ENCODE assay signal across 9 cellular contexts in the genomic region with DNA sequence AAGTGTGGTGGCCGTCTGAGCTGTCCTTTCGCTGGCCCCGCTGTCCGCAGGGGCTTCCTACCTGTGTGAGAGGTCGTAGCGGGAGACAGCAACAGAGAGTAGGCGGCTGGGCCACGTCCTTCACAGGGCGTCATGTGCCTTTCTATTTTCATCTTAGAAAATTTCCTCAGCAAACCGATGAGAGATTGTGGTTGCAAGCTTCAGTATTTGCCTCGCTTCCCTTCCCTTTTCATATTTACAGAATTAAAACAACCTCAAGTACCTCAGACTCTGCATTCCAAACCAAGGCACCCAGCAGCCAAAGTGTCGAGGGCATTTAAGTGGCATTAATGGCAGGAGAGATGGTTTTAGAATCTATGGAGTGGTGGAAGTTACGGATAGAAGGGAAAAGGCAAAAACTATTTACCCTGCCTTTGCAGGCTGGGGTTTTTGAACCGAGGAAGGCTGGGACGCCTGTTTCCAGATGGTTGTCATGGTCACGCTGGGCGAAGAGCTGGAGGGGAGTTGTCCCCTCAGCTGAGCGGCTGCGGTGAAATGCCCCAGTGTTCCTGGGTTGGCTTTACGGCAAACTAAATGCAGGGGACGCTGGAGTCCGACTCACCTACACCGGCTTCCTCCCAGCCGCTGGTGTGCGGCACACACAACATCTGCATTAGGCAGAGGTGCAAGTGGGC. TPM values are rescaled to one million over a fixed set of nuclear protein-coding genes. Genes with fewer than 3 reads are reported as not detected.
DNase-seq lines count a peak whose midpoint lies in the region; ATAC-seq, FAIRE-seq and TF ChIP-seq lines count a peak whose summit lies in the region.
"Had no signal": no experiment of that assay in that cellular context is flagged by ENCODE, and none has a peak within 500 bp of the region (broad histone marks: within the 10 kb centered on the region; RNA-seq: fewer than 3 reads in every experiment).

No MANE protein-coding gene starts in this region.

- H3K27ac Mint-ChIP-seq in activated T-cell treated with anti-CD3 and anti-CD28 coated beads, Interleukin-2, amount 50 U/mL, for 72 hours: no peak overlapping the region

- no peaks in the 10 kb centered on the region for H3K9me1 ChIP-seq in K562 (ENCODE audit: control insufficient read depth, insufficient read depth, low read length)

- TF ChIP-seq POLR2A in K562 (conservative IDR thresholded peaks at IDR 0.05): no peak

- POLR2A ChIA-PET in K562 (lab: Yijun Ruan, JAX): interaction anchor here (0.7 to 1.3 kb wide), 2 partner anchors 8 to 10 kb away, joined by 3 to 4 read pairs; no protein-coding TSS in a partner anchor

- no peak overlapping the region for H3K9ac ChIP-seq in K562 (ENCODE audit: insufficient read depth in 1 of 2, low read depth in 2 of 2, low read length in 2 of 2)

- intact Hi-C loops in K562 (cut with micrococcal nuclease): no loop called here

- H3K4me1 Mint-ChIP-seq in activated T-cell treated with anti-CD3 and anti-CD28 coated beads, Interleukin-2, amount 50 U/mL, for 72 hours (ENCODE audit: low read depth): peaks cover 54% of the 10 kb centered on the region

- no peaks in the 10 kb centered on the region for H3K79me2 ChIP-seq in K562 (ENCODE audit: control insufficient read depth, insufficient read depth, low read length)

- DNase-seq in activated T-cell treated with anti-CD3 and anti-CD28 coated beads, Interleukin-2, amount 50 U/mL, for 72 hours: peak in 1 of 2 donors; percentile 17
- DNase-seq in activated T-cell treated with anti-CD3 and anti-CD28 coated beads, Interleukin-2, amount 50 U/mL, for 1 hour: no peak
- no peak for DNase-seq in K562 (ENCODE audit: extremely low read depth in 1 of 4, low spot score in 3 of 4)
- DNase-seq in urothelium cell line (ENCODE audit: low spot score): no peak
- no peak for DNase-seq in effector CD8-positive, alpha-beta T cell (lab: John Stamatoyannopoulos, UW)
- no peak for DNase-seq in NCI-H526 (lab: John Stamatoyannopoulos, UW)
- no peak for DNase-seq in DMS153 treated with DMSO at 0.1 percent for 48 hours (lab: John Stamatoyannopoulos, UW; ENCODE audit: unreplicated experiment)

- no peaks in the 10 kb centered on the region for H3K9me3 ChIP-seq in K562 (replicated peaks; ENCODE audit: control insufficient read depth, insufficient read depth, low read depth, low read length)

- BruUV-seq in K562 (replicated peaks; lab: Mats Ljungman, UMichigan): no TSS peak

- 85% methylated on average over 25 of the region's 25 CpGs for WGBS in K562 (ENCODE audit: insufficient coverage, low coverage, missing lambda C conversion rate)

- no peak overlapping the region for H3K27ac ChIP-seq in K562 (ENCODE audit: extremely low read depth, low read depth, low read length)
- H3K27ac ChIP-seq: SK-N-MC had no signal

- H3K9me3 Mint-ChIP-seq in activated T-cell treated with anti-CD3 and anti-CD28 coated beads, Interleukin-2, amount 50 U/mL, for 72 hours: no peaks in the 10 kb centered on the region

- TF ChIP-seq RAD21 in K562 (CRISPR knock-in tag; conservative IDR thresholded peaks at IDR 0.05 in 1 of 2, IDR thresholded peaks at IDR 0.05 in 1 of 2): no peak

- H3K36me3 Mint-ChIP-seq in activated T-cell treated with anti-CD3 and anti-CD28 coated beads, Interleukin-2, amount 50 U/mL, for 72 hours (ENCODE audit: insufficient read depth in 2 of 2): peaks cover 7 to 23% of the 10 kb centered on the region in 2 donors

- no peak for TF ChIP-seq EP300 in K562 (IDR thresholded peaks at IDR 0.05; ENCODE audit: low read length)

- peaks cover 40% of the 10 kb centered on the region; the same call in 2 of the 3 replicates for H3K36me3 ChIP-seq in K562 (ENCODE audit: control insufficient read depth, insufficient read depth, low read length)

- no peaks in the 10 kb centered on the region for H3K27me3 ChIP-seq in K562 (ENCODE audit: control insufficient read depth in 2 of 2, insufficient read depth in 2 of 2, low read length in 2 of 2)

- no peaks in the 10 kb centered on the region for H4K20me1 ChIP-seq in K562 (replicated peaks; ENCODE audit: control insufficient read depth, insufficient read depth, low read length)

- H3K27me3 Mint-ChIP-seq in activated T-cell treated with anti-CD3 and anti-CD28 coated beads, Interleukin-2, amount 50 U/mL, for 72 hours (ENCODE audit: low read depth): no peaks in the 10 kb centered on the region

- CTCF ChIA-PET in K562 (lab: Yijun Ruan, JAX; ENCODE audit: low intra/inter-chr PET ratio): no interaction called here

- peak overlapping the region; percentile 44 to 80 for H3K4me3 Mint-ChIP-seq in activated T-cell treated with anti-CD3 and anti-CD28 coated beads, Interleukin-2, amount 50 U/mL, for 72 hours

- no peak overlapping the region for H3K4me3 ChIP-seq in K562
- H3K4me3 ChIP-seq: SK-N-MC had no signal

- in situ Hi-C loops in K562 (cut with MboI): no loop called here

- no peak for FAIRE-seq in K562 (lab: Jason Lieb, UNC)
- peak; percentile 52 for FAIRE-seq in urothelium cell line (lab: Jason Lieb, UNC)

- no peak overlapping the region for H3K4me2 ChIP-seq in K562 (ENCODE audit: insufficient read depth, low read length)

- H2AFZ ChIP-seq in K562 (ENCODE audit: low read depth, low read length): no peak overlapping the region

- peaks cover 0 to 3% of the 10 kb centered on the region in 2 experiments; a peak in 3 of 5 replicates for H3K4me1 ChIP-seq in K562 (replicated peaks in 1 of 2; ENCODE audit: control insufficient read depth in 2 of 2, insufficient read depth in 2 of 2, low read length in 2 of 2)

- ATAC-seq in activated T-cell treated with anti-CD3 and anti-CD28 coated beads, Interleukin-2, amount 50 U/mL, for 72 hours (replicated peaks in 1 of 2): peak in 1 of 2 donors; percentile 57
- ATAC-seq in HG03097 (IDR thresholded peaks at IDR 0.05; ENCODE audit: low FRiP score, unreplicated experiment) (peak; percentile 52), K562 (no peak; the same call in 1 of the 3 replicates)

- no peak for TF ChIP-seq CTCF in K562 (IDR thresholded peaks at IDR 0.05 in 2 of 3, conservative IDR thresholded peaks at IDR 0.05 in 1 of 3; ENCODE audit: insufficient read depth in 2 of 3, low read depth in 1 of 3, low read length in 3 of 3)

TF ChIP-seq in K562, 482 proteins besides CTCF, POLR2A, EP300 and RAD21:
- TF ChIP-seq POLR2AphosphoS5 (IDR thresholded peaks at IDR 0.05; ENCODE audit: control insufficient read depth, insufficient read depth, low read depth, low read length): peak; percentile 26; the same call in 1 of the 2 replicates
- no peak for TF ChIP-seq MAFF (IDR thresholded peaks at IDR 0.05; ENCODE audit: low read length)

RNA-seq across cellular contexts. Expression of a gene that starts 41.9 kb away (rescaled TPM):
- total RNA-seq in activated T-cell treated with anti-CD3 and anti-CD28 coated beads, Interleukin-2, amount 50 U/mL, for 72 hours: 10 to 100 TPM; 67.7 to 69.8 TPM
- total RNA-seq in K562 (2011; cell fraction: chromatin; rRNA removed; ENCODE audit: low replicate concordance): 86.3 and 128 TPM in 2 replicates
- total RNA-seq in K562 (2011; cell fraction: nucleolus; rRNA removed): 52.8 and 55.0 TPM in 2 replicates
- 72.4 and 86.7 TPM in 2 replicates for total RNA-seq in K562 (2011; cell fraction: nucleoplasm; rRNA removed)
- total RNA-seq in K562 (2014; rRNA removed): 40.0 and 41.1 TPM in 2 replicates
- total RNA-seq in K562 (2014; rRNA removed; fragmentation: Illumina TruSeq; extraction: Trizol): 33.9 and 39.1 TPM in 2 replicates
- total RNA-seq in K562 (2015; rRNA removed; fragmentation: Illumina TruSeq; extraction: Trizol): 31.7 and 35.1 TPM in 2 replicates
- total RNA-seq in K562 (2021): 55.0 and 59.4 TPM in 2 replicates
- polyA plus RNA-seq in K562 (2011; rRNA removed): 91.6 and 92.9 TPM in 2 replicates
- polyA plus RNA-seq in K562 (2011; cell fraction: cytosol; rRNA removed): 66.6 and 81.7 TPM in 2 replicates
- polyA plus RNA-seq in K562 (2011; cell fraction: nucleus; rRNA removed): 67.1 and 70.4 TPM in 2 replicates
- 39.4 and 51.1 TPM in 2 replicates for polyA plus RNA-seq in K562 (2012)
- polyA plus RNA-seq in K562 (2014; fragmentation: Illumina TruSeq; extraction: Trizol): 53.2 and 54.7 TPM in 2 replicates
- polyA plus RNA-seq in K562 (2014; fragmentation: Nextera tagmentation; extraction: Ambion mirVana): 1 to 10 TPM; 7.9 to 8.0 TPM
- polyA plus RNA-seq in K562 (2014; rRNA removed): 56.2 and 60.8 TPM in 2 replicates
- 69.6 and 84.3 TPM in 2 replicates for polyA minus RNA-seq in K562 (2011; rRNA and poly(A)+ RNA removed)
- polyA minus RNA-seq in K562 (2011; cell fraction: cytosol; rRNA and poly(A)+ RNA removed): 45.9 and 52.1 TPM in 2 replicates
- 21.1 and 32.7 TPM in 2 replicates for polyA minus RNA-seq in K562 (2011; cell fraction: nucleus; rRNA and poly(A)+ RNA removed)

RNA-seq across cellular contexts. Expression of a gene that starts 50.8 kb away (rescaled TPM):
- 1 to 10 TPM in 1 of 2 donors, under 1 TPM in 1; 0.48 to 1.3 TPM for total RNA-seq in activated T-cell treated with anti-CD3 and anti-CD28 coated beads, Interleukin-2, amount 50 U/mL, for 72 hours
- total RNA-seq in K562 (2011; cell fraction: chromatin; rRNA removed; ENCODE audit: low replicate concordance): 2.7 and 9.3 TPM in 2 replicates
- total RNA-seq in K562 (2011; cell fraction: nucleolus; rRNA removed): 2.4 and 3.3 TPM in 2 replicates
- 3.4 and 3.6 TPM in 2 replicates for total RNA-seq in K562 (2011; cell fraction: nucleoplasm; rRNA removed)
- total RNA-seq in K562 (2014; rRNA removed): 0.77 and 2.3 TPM in 2 replicates
- 0.03 and 0.29 TPM in 2 replicates for total RNA-seq in K562 (2014; rRNA removed; fragmentation: Illumina TruSeq; extraction: Trizol)
- total RNA-seq in K562 (2015; rRNA removed; fragmentation: Illumina TruSeq; extraction: Trizol): 0.14 and 0.19 TPM in 2 replicates
- 1.2 and 1.4 TPM in 2 replicates for total RNA-seq in K562 (2021)
- 1.1 and 1.2 TPM in 2 replicates for polyA plus RNA-seq in K562 (2011; rRNA removed)
- 0.80 and 4.7 TPM in 2 replicates for polyA plus RNA-seq in K562 (2011; cell fraction: cytosol; rRNA removed)
- polyA plus RNA-seq in K562 (2011; cell fraction: nucleus; rRNA removed): 1.7 and 4.8 TPM in 2 replicates
- polyA plus RNA-seq in K562 (2012): 0.60 and 0.78 TPM in 2 replicates
- 0.37 and 1.1 TPM in 2 replicates for polyA plus RNA-seq in K562 (2014; fragmentation: Illumina TruSeq; extraction: Trizol)
- polyA plus RNA-seq in K562 (2014; fragmentation: Nextera tagmentation; extraction: Ambion mirVana): under 1 TPM; 0.01 to 0.03 TPM
- 0.82 and 1.2 TPM in 2 replicates for polyA plus RNA-seq in K562 (2014; rRNA removed)
- 0.36 and 2.3 TPM in 2 replicates for polyA minus RNA-seq in K562 (2011; rRNA and poly(A)+ RNA removed)
- 0.86 and 4.1 TPM in 2 replicates for polyA minus RNA-seq in K562 (2011; cell fraction: cytosol; rRNA and poly(A)+ RNA removed)
- 0.44 and 0.54 TPM in 2 replicates for polyA minus RNA-seq in K562 (2011; cell fraction: nucleus; rRNA and poly(A)+ RNA removed)
